In genomic region chr18:68983126-68983525, GRCh38 we compare ENCODE assay signal across 15 cellular contexts.
DNase-seq lines count a peak whose midpoint lies in the region; ATAC-seq, FAIRE-seq and TF ChIP-seq lines count a peak whose summit lies in the region.
"Had no signal": no experiment of that assay in that cellular context is flagged by ENCODE, and none has a peak within 500 bp of the region (broad histone marks: within the 10 kb centered on the region; RNA-seq: fewer than 3 reads in every experiment).

No MANE protein-coding gene starts in this region.

- FAIRE-seq in A204.1 (lab: Jason Lieb, UNC): peak; percentile 47
- FAIRE-seq in GM19239 (lab: Jason Lieb, UNC): no peak
- FAIRE-seq: A549, GM12891 had no signal

- DNase-seq in SK-N-DZ (ENCODE audit: low spot score) (peak; percentile 31), NCI-H1930 (lab: John Stamatoyannopoulos, UW) (no peak), GM19239 (ENCODE audit: insufficient read length, low spot score) (no peak)
- DNase-seq: 8988T; AML-193; Caco-2; Calu3; CD4-positive, alpha-beta T cell; CD8-positive, alpha-beta T cell; DMS79 treated with DMSO at 0.1 percent for 48 hours; GF-D8 had no signal

- no peak for ATAC-seq in SK-N-SH treated with all-trans-retinoic acid at 6 μM for 48 hours
- ATAC-seq: A549; CD8-positive, alpha-beta T cell had no signal

TF ChIP-seq in SK-N-SH treated with all-trans-retinoic acid at 6 μM for 48 hours, 23 proteins besides CTCF, POLR2A, EP300 and RAD21:
- TF ChIP-seq ZNF565 (CRISPR knock-in tag; conservative IDR thresholded peaks at IDR 0.05; ENCODE audit: low read depth) (no peak), POU6F1 (CRISPR knock-in tag; IDR thresholded peaks at IDR 0.05; ENCODE audit: borderline replicate concordance, low read depth) (no peak), ISL1 (CRISPR knock-in tag; IDR thresholded peaks at IDR 0.05) (peak; percentile 84), GLIS3 (CRISPR knock-in tag; IDR thresholded peaks at IDR 0.05) (0 out of 2 replicates have a peak, but pooled peaks have one; percentile 27), SNAI2 (CRISPR knock-in tag; IDR thresholded peaks at IDR 0.05) (no peak), ZNF70 (CRISPR knock-in tag; IDR thresholded peaks at IDR 0.05) (peak; percentile 68), TCF4 (CRISPR knock-in tag; IDR thresholded peaks at IDR 0.05; ENCODE audit: borderline replicate concordance) (no peak), TOX (CRISPR knock-in tag; IDR thresholded peaks at IDR 0.05; ENCODE audit: borderline replicate concordance) (no peak), ZC3H10 (CRISPR knock-in tag; IDR thresholded peaks at IDR 0.05) (no peak), RARB (CRISPR knock-in tag; IDR thresholded peaks at IDR 0.05) (no peak)
